Comparison of ENCODE assay signal across 9 cellular contexts in the genomic region with DNA sequence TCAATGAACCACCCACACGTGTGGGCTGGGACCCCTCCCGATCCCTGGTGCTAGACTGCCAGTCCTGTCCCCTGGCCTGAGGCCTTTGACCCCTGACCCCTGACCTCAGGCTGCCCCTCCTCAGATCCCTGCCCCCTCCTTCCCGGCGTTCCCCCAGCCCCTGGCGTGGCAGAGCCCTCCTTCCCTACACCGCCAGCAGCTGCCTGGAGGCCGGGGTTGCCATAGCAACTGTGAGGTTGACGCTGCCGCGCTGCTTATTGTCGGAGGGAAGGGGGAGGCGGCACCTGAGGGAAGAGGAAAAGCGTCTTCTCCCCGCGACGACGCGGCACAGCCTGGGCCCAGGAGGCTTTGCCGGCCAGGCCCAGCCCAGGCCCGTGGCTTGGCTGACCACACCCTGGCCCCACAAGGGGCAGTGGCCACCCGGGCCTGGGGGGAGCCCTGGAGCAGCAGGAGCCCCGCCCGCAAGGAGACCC. TPM values are rescaled to one million over a fixed set of nuclear protein-coding genes. Genes with fewer than 3 reads are reported as not detected.
A peak's percentile ranks its signal among the peaks of the same experiment; 100 is the strongest.
DNase-seq lines count a peak whose midpoint lies in the region; TF ChIP-seq lines count a peak whose summit lies in the region.
"Had no signal": no experiment of that assay in that cellular context is flagged by ENCODE, and none has a peak within 500 bp of the region (broad histone marks: within the 10 kb centered on the region; RNA-seq: fewer than 3 reads in every experiment).

No MANE protein-coding gene starts in this region.

- no peak overlapping the region for H3K27ac Mint-ChIP-seq in MCF 10A (ENCODE audit: low read depth, unreplicated experiment)

- no peak for TF ChIP-seq CTCF in MCF 10A (IDR thresholded peaks at IDR 0.05; ENCODE audit: unreplicated experiment)

- H3K9me3 ChIP-seq in ectodermal cell (ENCODE audit: control insufficient read depth, low read length) (no peaks in the 10 kb centered on the region), mesodermal cell (ENCODE audit: control insufficient read depth, low read length) (no peaks in the 10 kb centered on the region)

- no peaks in the 10 kb centered on the region for H3K36me3 ChIP-seq in ectodermal cell (ENCODE audit: control insufficient read depth, insufficient read depth, low read length)
- peaks cover 48% of the 10 kb centered on the region for H3K36me3 ChIP-seq in mesodermal cell (ENCODE audit: control insufficient read depth, insufficient read depth, low read length)

- 7 to 8% methylated on average over 23 of the region's 23 CpGs for WGBS in ectodermal cell, 2 experiments
- WGBS in mesodermal cell (ENCODE audit: insufficient coverage in 2 of 2), 2 experiments: 21 to 32% methylated on average over 6 to 20 of the region's 23 CpGs

- intact Hi-C loops in MCF 10A (cut with micrococcal nuclease): no loop called here

- H3K4me3 Mint-ChIP-seq in MCF 10A (ENCODE audit: unreplicated experiment): no peak overlapping the region

- BruUV-seq in MCF 10A (replicated peaks; lab: Mats Ljungman, UMichigan): no TSS peak

- H3K4me1 ChIP-seq in ectodermal cell (ENCODE audit: control insufficient read depth, insufficient read depth, low read length) (peaks cover 12% of the 10 kb centered on the region), mesodermal cell (ENCODE audit: control insufficient read depth, insufficient read depth, low read length, poor library complexity, severe bottlenecking) (peaks cover 7% of the 10 kb centered on the region)

- no peaks in the 10 kb centered on the region for H3K36me3 Mint-ChIP-seq in MCF 10A (ENCODE audit: insufficient read depth, unreplicated experiment)

- CTCF ChIA-PET in MCF 10A (lab: Yijun Ruan, JAX): no interaction called here

- H3K4me1 Mint-ChIP-seq in MCF 10A (ENCODE audit: insufficient read depth, unreplicated experiment): no peaks in the 10 kb centered on the region

- DNase-seq in DMS79 (lab: John Stamatoyannopoulos, UW): peak; percentile 69
- peak; percentile 81 for DNase-seq in NCI-H2227 treated with DMSO at 0.1 percent for 48 hours (lab: John Stamatoyannopoulos, UW)
- DNase-seq in glomerular visceral epithelial cell (ENCODE audit: extremely low spot score): no peak
- no peak for DNase-seq in MCF 10A (ENCODE audit: unreplicated experiment)
- no peak for DNase-seq in AG20443 (ENCODE audit: low spot score)
- DNase-seq in T-helper 2 cell: no peak

- H3K27ac ChIP-seq in ectodermal cell (ENCODE audit: insufficient read depth, low read depth, low read length, poor library complexity, severe bottlenecking) (peak overlapping the region; percentile 69), mesodermal cell (ENCODE audit: low read depth, low read length, severe bottlenecking) (peak overlapping the region; percentile 10)

- H3K4me3 ChIP-seq in ectodermal cell (ENCODE audit: insufficient read depth, low read depth, low read length) (peak overlapping the region; percentile 29), mesodermal cell (ENCODE audit: extremely low read depth, insufficient read depth, low read length, poor library complexity, severe bottlenecking) (peak overlapping the region; percentile 27)

- H3K27me3 Mint-ChIP-seq in MCF 10A (ENCODE audit: insufficient read depth, unreplicated experiment): no peaks in the 10 kb centered on the region

- POLR2A ChIA-PET in MCF 10A (lab: Yijun Ruan, JAX): no interaction called here

- H3K9me3 Mint-ChIP-seq in MCF 10A (ENCODE audit: unreplicated experiment): no peaks in the 10 kb centered on the region

- no peaks in the 10 kb centered on the region for H3K27me3 ChIP-seq in ectodermal cell (ENCODE audit: control insufficient read depth, insufficient read depth, low read length, poor library complexity, severe bottlenecking)

RNA-seq across cellular contexts. Expression of gene SHANK3, which starts 32.6 kb away (rescaled TPM):
- polyA plus RNA-seq in ectodermal cell (2013, experiment 1 of 4): 11.8 TPM
- 12.0 TPM for polyA plus RNA-seq in ectodermal cell (2013, experiment 2 of 4)
- polyA plus RNA-seq in ectodermal cell (2013, experiment 3 of 4): 11.3 TPM
- 11.1 TPM for polyA plus RNA-seq in ectodermal cell (2013, experiment 4 of 4)
- polyA plus RNA-seq in mesodermal cell (2013, experiment 1 of 2): 25.5 TPM
- 17.5 TPM for polyA plus RNA-seq in mesodermal cell (2013, experiment 2 of 2)
- total RNA-seq in MCF 10A (2022): 1.2 and 1.9 TPM in 2 replicates

RNA-seq across cellular contexts. Expression of gene ACR, which starts 32.7 kb away (rescaled TPM):
- polyA plus RNA-seq in ectodermal cell (2013, experiment 1 of 4): 1.1 TPM
- 0.12 TPM for polyA plus RNA-seq in ectodermal cell (2013, experiment 2 of 4)
- 0.32 TPM for polyA plus RNA-seq in ectodermal cell (2013, experiment 3 of 4)
- 0.24 TPM for polyA plus RNA-seq in ectodermal cell (2013, experiment 4 of 4)
- 1.0 TPM for polyA plus RNA-seq in mesodermal cell (2013, experiment 1 of 2)
- 0.35 TPM for polyA plus RNA-seq in mesodermal cell (2013, experiment 2 of 2)
- total RNA-seq in MCF 10A (2022): not detected in 2 replicates
- total RNA-seq: Daoy had no signal

Comparison
In these comparisons a context has a peak if more than half of its experiments do, and no peak if none do; other contexts are left out.
1. DNase-seq: peak in DMS79 (single experiment) and NCI-H2227 treated with DMSO at 0.1 percent for 48 hours (single experiment); none in glomerular visceral epithelial cell (single experiment), MCF 10A (single experiment), AG20443 (single experiment) and T-helper 2 cell (0 of 5).